8 cellular contexts compared by ENCODE assay signal in the genomic region with DNA sequence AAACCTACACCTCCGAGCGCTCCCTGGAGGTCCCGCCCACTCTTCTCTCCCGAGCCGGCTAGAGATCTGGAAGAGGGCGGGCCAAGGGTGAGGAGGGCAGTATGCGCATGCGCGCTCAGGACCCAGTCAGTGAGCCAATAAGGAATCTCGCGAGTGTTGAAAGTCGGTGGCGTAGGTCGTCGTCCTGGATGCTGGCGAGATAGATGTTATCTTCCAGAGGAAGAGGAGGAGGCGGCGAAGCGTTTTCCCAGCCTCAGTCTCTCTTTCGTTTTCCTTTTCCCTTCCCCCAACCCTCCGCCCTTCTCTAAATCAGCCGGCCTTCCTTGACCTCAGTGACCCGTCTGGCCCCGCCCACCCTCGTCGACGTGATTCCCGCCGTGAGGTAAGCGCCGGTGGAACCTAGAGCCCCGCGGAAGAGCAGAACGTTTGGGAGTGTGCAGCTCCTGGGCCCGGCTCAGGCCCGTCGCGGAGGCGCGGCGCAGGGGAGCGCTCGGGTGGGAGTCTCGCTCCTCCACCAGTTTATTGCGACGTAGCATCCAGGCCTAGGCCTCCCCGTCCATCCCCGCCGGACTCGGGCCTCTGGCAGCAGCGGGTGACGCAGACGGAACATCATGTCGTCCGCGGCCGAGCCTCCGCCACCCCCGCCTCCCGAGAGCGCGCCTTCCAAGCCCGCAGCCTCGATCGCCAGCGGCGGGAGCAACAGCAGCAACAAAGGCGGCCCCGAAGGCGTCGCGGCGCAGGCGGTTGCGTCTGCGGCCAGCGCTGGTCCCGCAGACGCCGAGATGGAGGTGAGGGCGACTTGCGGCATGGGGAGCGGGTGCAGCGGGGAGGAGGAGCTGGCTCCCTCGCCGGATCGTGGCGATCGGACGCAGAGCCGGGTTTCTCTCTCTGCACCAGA. TPM values are rescaled to one million over a fixed set of nuclear protein-coding genes. Genes with fewer than 3 reads are reported as not detected.
DNase-seq lines count a peak whose midpoint lies in the region; TF ChIP-seq lines count a peak whose summit lies in the region.

A gene with protein sequence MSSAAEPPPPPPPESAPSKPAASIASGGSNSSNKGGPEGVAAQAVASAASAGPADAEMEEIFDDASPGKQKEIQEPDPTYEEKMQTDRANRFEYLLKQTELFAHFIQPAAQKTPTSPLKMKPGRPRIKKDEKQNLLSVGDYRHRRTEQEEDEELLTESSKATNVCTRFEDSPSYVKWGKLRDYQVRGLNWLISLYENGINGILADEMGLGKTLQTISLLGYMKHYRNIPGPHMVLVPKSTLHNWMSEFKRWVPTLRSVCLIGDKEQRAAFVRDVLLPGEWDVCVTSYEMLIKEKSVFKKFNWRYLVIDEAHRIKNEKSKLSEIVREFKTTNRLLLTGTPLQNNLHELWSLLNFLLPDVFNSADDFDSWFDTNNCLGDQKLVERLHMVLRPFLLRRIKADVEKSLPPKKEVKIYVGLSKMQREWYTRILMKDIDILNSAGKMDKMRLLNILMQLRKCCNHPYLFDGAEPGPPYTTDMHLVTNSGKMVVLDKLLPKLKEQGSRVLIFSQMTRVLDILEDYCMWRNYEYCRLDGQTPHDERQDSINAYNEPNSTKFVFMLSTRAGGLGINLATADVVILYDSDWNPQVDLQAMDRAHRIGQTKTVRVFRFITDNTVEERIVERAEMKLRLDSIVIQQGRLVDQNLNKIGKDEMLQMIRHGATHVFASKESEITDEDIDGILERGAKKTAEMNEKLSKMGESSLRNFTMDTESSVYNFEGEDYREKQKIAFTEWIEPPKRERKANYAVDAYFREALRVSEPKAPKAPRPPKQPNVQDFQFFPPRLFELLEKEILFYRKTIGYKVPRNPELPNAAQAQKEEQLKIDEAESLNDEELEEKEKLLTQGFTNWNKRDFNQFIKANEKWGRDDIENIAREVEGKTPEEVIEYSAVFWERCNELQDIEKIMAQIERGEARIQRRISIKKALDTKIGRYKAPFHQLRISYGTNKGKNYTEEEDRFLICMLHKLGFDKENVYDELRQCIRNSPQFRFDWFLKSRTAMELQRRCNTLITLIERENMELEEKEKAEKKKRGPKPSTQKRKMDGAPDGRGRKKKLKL (plus strand): TSS at position 389 of the 898 bp plus-strand sequence. CDS start 223 bp downstream, at position 612.

- H3K4me3 ChIP-seq in neuron (ENCODE audit: low read length): peak within 1 kb of the TSS; percentile 95
- H3K4me3 ChIP-seq in subcutaneous abdominal adipose tissue (ENCODE audit: low read depth in 1 of 5, low read length in 5 of 5): peak within 1 kb of the TSS; percentile 67 to 96 (median 83)

- H3K9me3 ChIP-seq in neuron (ENCODE audit: low read length) (no peaks in the 10 kb centered on the region), subcutaneous abdominal adipose tissue (ENCODE audit: control insufficient read depth in 5 of 5, low read length in 5 of 5) (no peaks in the 10 kb centered on the region)

- DNase-seq in GF-D8 (lab: John Stamatoyannopoulos, UW) (peak; percentile 96), HEK293T (ENCODE audit: extremely low spot score) (peak; percentile 95), MV-4-11 (lab: John Stamatoyannopoulos, UW) (peak; percentile 98), SK-MEL-5 (ENCODE audit: low read depth, low spot score) (peak; percentile 97), foreskin melanocyte (peak; percentile 97)
- DNase-seq in activated naive CD4-positive, alpha-beta T cell treated with Interleukin-2 at 50 U/mL for 16 hours: peak; percentile 94

- in situ Hi-C loops in SK-MEL-5 (cut with HindIII; ENCODE audit: low pct_unique_long_range_greater_than_20kb, low sequenced_read_pairs): no loop called here

- peaks cover 23% of the 10 kb centered on the region for H3K36me3 ChIP-seq in neuron (ENCODE audit: insufficient read depth, low read length)
- H3K36me3 ChIP-seq in subcutaneous abdominal adipose tissue (ENCODE audit: control insufficient read depth in 5 of 5, insufficient read depth in 5 of 5, low read length in 5 of 5): peaks cover 4 to 13% (median 7%) of the 10 kb centered on the region in 5 donors

- POLR2A ChIA-PET in HEK293T (lab: Yijun Ruan, JAX): interaction anchor here (0.5 to 2.3 kb wide), 9 partner anchors 10 to 450 kb away, joined by 3 to 12 read pairs (median 3); a partner anchor contains a TSS

- H3K4me1 ChIP-seq in neuron (ENCODE audit: insufficient read depth, low read length) (peaks cover 16% of the 10 kb centered on the region), subcutaneous abdominal adipose tissue (ENCODE audit: control insufficient read depth in 5 of 5, insufficient read depth in 5 of 5, low read length in 5 of 5) (peaks cover 0 to 34% (median 33%) of the 10 kb centered on the region in 5 donors)

- H3K9ac ChIP-seq in subcutaneous abdominal adipose tissue (ENCODE audit: low read length in 5 of 5): peak within 1 kb of the TSS; percentile 69 to 95 (median 84)

- CTCF ChIA-PET in HEK293T (lab: Yijun Ruan, JAX): no interaction called here

- H3K27ac ChIP-seq in subcutaneous abdominal adipose tissue (ENCODE audit: low read depth, low read length): peak within 1 kb of the TSS; percentile 87

- peak within 1 kb of the TSS; percentile 28 for H2AFZ ChIP-seq in neuron (ENCODE audit: low read depth, low read length)

- H3K27me3 ChIP-seq in neuron (ENCODE audit: insufficient read depth, low read length) (no peaks in the 10 kb centered on the region), subcutaneous abdominal adipose tissue (ENCODE audit: control insufficient read depth in 5 of 5, insufficient read depth in 4 of 5, low read length in 5 of 5) (no peaks in the 10 kb centered on the region)

TF ChIP-seq in HEK293T, 16 proteins besides CTCF, POLR2A, EP300 and RAD21:
- TF ChIP-seq L3MBTL2 (conservative IDR thresholded peaks at IDR 0.05): peak; percentile 60; the same call in 1 of the 2 replicates
- no peak for TF ChIP-seq NFRKB (IDR thresholded peaks at IDR 0.05)
- TF ChIP-seq SUZ12 (IDR thresholded peaks at IDR 0.05): no peak

RNA-seq across cellular contexts. Expression of the gene that starts here (rescaled TPM):
- total RNA-seq in SK-MEL-5 (2014; rRNA removed; shearing (Covaris generic)): 37.5 and 38.9 TPM in 2 replicates
- polyA plus RNA-seq in SK-MEL-5 (2015; cell fraction: cytosol; rRNA removed): 24.9 and 31.6 TPM in 2 replicates
- polyA plus RNA-seq in SK-MEL-5 (2015; cell fraction: nucleus; rRNA removed): 17.2 and 18.0 TPM in 2 replicates

Comparison
In these comparisons a context has a peak if more than half of its experiments do, and no peak if none do; other contexts are left out.
1. Peak in every context shown above with its lines: DNase-seq, H3K4me3 ChIP-seq and H3K27ac ChIP-seq.